ENCODE assay signal across 25 cellular contexts in genomic region chr2:86347401-86347800, GRCh38. TPM values are rescaled to one million over a fixed set of nuclear protein-coding genes. Genes with fewer than 3 reads are reported as not detected.
DNase-seq lines count a peak whose midpoint lies in the region; TF ChIP-seq lines count a peak whose summit lies in the region.
"Had no signal": no experiment of that assay in that cellular context is flagged by ENCODE, and none has a peak within 500 bp of the region (broad histone marks: within the 10 kb centered on the region; RNA-seq: fewer than 3 reads in every experiment).

No MANE protein-coding gene starts in this region.

- H3K4ac ChIP-seq in neuronal stem cell (ENCODE audit: low read length) = no peak overlapping the region

- H3K36me3 ChIP-seq in HEK293 (ENCODE audit: control insufficient read depth in 2 of 2, insufficient read depth in 1 of 2, low read length in 2 of 2) (no peaks in the 10 kb centered on the region), WERI-Rb-1 (no peaks in the 10 kb centered on the region), neuronal stem cell (replicated peaks in 1 of 2; ENCODE audit: control insufficient read depth in 2 of 2, insufficient read depth in 2 of 2, low read length in 2 of 2) (no peaks in the 10 kb centered on the region), Karpas-422 (ENCODE audit: insufficient read depth, low read length) (no peaks in the 10 kb centered on the region)
- H3K36me3 ChIP-seq: BE2C, BLaER1 had no signal

- peak overlapping the region; percentile 43 for H2BK5ac ChIP-seq in neuronal stem cell (ENCODE audit: low read length)

- H3K4me1 ChIP-seq in HEK293 (ENCODE audit: control insufficient read depth, insufficient read depth, low read length) (no peaks in the 10 kb centered on the region; the same call in 1 of the 2 replicates), neuronal stem cell (ENCODE audit: control insufficient read depth in 2 of 2, insufficient read depth in 1 of 2, low read depth in 1 of 2, low read length in 2 of 2) (no peaks in the 10 kb centered on the region), Karpas-422 (ENCODE audit: low read length) (no peaks in the 10 kb centered on the region)
- H3K4me1 ChIP-seq: BE2C, BLaER1 had no signal

- H3K9me2 ChIP-seq in Karpas-422 (replicated peaks; ENCODE audit: insufficient read depth, low read length) = no peaks in the 10 kb centered on the region

- H3K9me3 ChIP-seq in HEK293 (ENCODE audit: control insufficient read depth, insufficient read depth, low read depth, low read length) (no peaks in the 10 kb centered on the region), WERI-Rb-1 (ENCODE audit: severe bottlenecking) (no peaks in the 10 kb centered on the region), neuronal stem cell (replicated peaks in 1 of 2; ENCODE audit: control insufficient read depth in 2 of 2, insufficient read depth in 1 of 2, low read depth in 1 of 2, low read length in 2 of 2) (no peaks in the 10 kb centered on the region), Karpas-422 (ENCODE audit: low read length) (no peaks in the 10 kb centered on the region)
- H3K9me3 ChIP-seq: BE2C had no signal

- no peak overlapping the region for H3K27ac ChIP-seq in HEK293 (ENCODE audit: extremely low read depth, low read depth, low read length)
- H3K27ac ChIP-seq in WERI-Rb-1 = no peak overlapping the region
- H3K27ac ChIP-seq in neuronal stem cell (replicated peaks; ENCODE audit: low read length) = no peak overlapping the region
- no peak overlapping the region for H3K27ac ChIP-seq in Karpas-422 (ENCODE audit: low read length)
- H3K27ac ChIP-seq: BLaER1 had no signal

- H3K27me3 ChIP-seq in WERI-Rb-1 (ENCODE audit: insufficient read depth, low read depth, severe bottlenecking) (no peaks in the 10 kb centered on the region), neuronal stem cell (ENCODE audit: control insufficient read depth in 3 of 3, insufficient read depth in 3 of 3, low read depth in 1 of 3, low read length in 3 of 3) (peaks cover 0 to 17% (median 2%) of the 10 kb centered on the region in 3 experiments), Karpas-422 (ENCODE audit: low read length) (no peaks in the 10 kb centered on the region)
- H3K27me3 ChIP-seq: BE2C, BLaER1 had no signal

- H3K4me3 ChIP-seq in HEK293 (ENCODE audit: low read depth, low read length) = no peak overlapping the region
- H3K4me3 ChIP-seq in WERI-Rb-1 (ENCODE audit: low read depth, low read length) = no peak overlapping the region
- H3K4me3 ChIP-seq in neuronal stem cell (ENCODE audit: low read length in 2 of 2) = no peak overlapping the region
- no peak overlapping the region for H3K4me3 ChIP-seq in Karpas-422 (ENCODE audit: low read length)
- H3K4me3 ChIP-seq: BLaER1, GM12878 had no signal

- no peak overlapping the region for H3K4me3 Mint-ChIP-seq in activated CD4-positive, alpha-beta memory T cell treated with anti-CD3 and anti-CD28 coated beads, Interleukin-2, amount 10 ng/mL, durations not matched to agents 7 days and 5 days
- H3K4me3 Mint-ChIP-seq: CD14-positive monocyte; CD4-positive, alpha-beta memory T cell; CD4-positive, CD25-positive, alpha-beta regulatory T cell; CD8-positive, alpha-beta memory T cell had no signal

- H3K9ac ChIP-seq in neuronal stem cell (ENCODE audit: low read depth, low read length, poor library complexity) (no peak overlapping the region), Karpas-422 (ENCODE audit: low read length) (no peak overlapping the region)
- H3K9ac ChIP-seq: BLaER1 had no signal

- no peak overlapping the region for H3K14ac ChIP-seq in neuronal stem cell (ENCODE audit: low read length)

- H4K8ac ChIP-seq in neuronal stem cell (ENCODE audit: low read depth, low read length) = no peak overlapping the region

- H3K27ac Mint-ChIP-seq in activated CD4-positive, alpha-beta memory T cell treated with anti-CD3 and anti-CD28 coated beads, Interleukin-2, amount 10 ng/mL, durations not matched to agents 7 days and 5 days = no peak overlapping the region
- H3K27ac Mint-ChIP-seq: CD14-positive monocyte; CD4-positive, alpha-beta memory T cell; CD4-positive, CD25-positive, alpha-beta regulatory T cell; CD8-positive, alpha-beta memory T cell had no signal

- DNase-seq in WERI-Rb-1 (peak; percentile 38), islet precursor cell (peak; percentile 27), neuronal stem cell (ENCODE audit: low spot score) (no peak), Karpas-422 (no peak), globus pallidus (ENCODE audit: low spot score) (no peak)
- DNase-seq in activated CD4-positive, alpha-beta memory T cell treated with anti-CD3 and anti-CD28 coated beads, Interleukin-2, amount 10 ng/mL, durations not matched to agents 7 days and 5 days = no peak
- DNase-seq: 8988T; ACHN; BE2C; C1 segment of cervical spinal cord; CD4-positive, alpha-beta memory T cell; CD4-positive, CD25-positive, alpha-beta regulatory T cell; CD8-positive, alpha-beta memory T cell; COR-L47; DMS 273 treated with DMSO at 0.1 percent for 48 hours; DMS153; DMS53; DMS79; DND-41; EL; GDM1 had no signal

- H3K4me2 ChIP-seq in neuronal stem cell (ENCODE audit: insufficient read depth, low read length, poor library complexity, severe bottlenecking) = no peak overlapping the region
- H3K4me2 ChIP-seq in Karpas-422 (ENCODE audit: low read depth, low read length, poor library complexity, severe bottlenecking) = no peak overlapping the region
- H3K4me2 ChIP-seq: BLaER1 had no signal

- H3K36me3 Mint-ChIP-seq in activated CD4-positive, alpha-beta memory T cell treated with anti-CD3 and anti-CD28 coated beads, Interleukin-2, amount 10 ng/mL, durations not matched to agents 7 days and 5 days (ENCODE audit: low read depth) = no peaks in the 10 kb centered on the region
- H3K36me3 Mint-ChIP-seq: CD14-positive monocyte; CD4-positive, CD25-positive, alpha-beta regulatory T cell; CD8-positive, alpha-beta memory T cell had no signal

- no peaks in the 10 kb centered on the region for H3K9me3 Mint-ChIP-seq in activated CD4-positive, alpha-beta memory T cell treated with anti-CD3 and anti-CD28 coated beads, Interleukin-2, amount 10 ng/mL, durations not matched to agents 7 days and 5 days

- no peak overlapping the region for H2BK15ac ChIP-seq in neuronal stem cell (ENCODE audit: low read length)

- no peak overlapping the region for H2AK5ac ChIP-seq in neuronal stem cell (ENCODE audit: low read depth, low read length)

- TF ChIP-seq CTCF in HEK293 (tag by site-specific recombination; IDR thresholded peaks at IDR 0.05) = no peak
- TF ChIP-seq CTCF in WERI-Rb-1 (IDR thresholded peaks at IDR 0.05; ENCODE audit: low read depth, low read length) = no peak

- H2BK12ac ChIP-seq in neuronal stem cell (ENCODE audit: low read length) = no peak overlapping the region

- H4K20me1 ChIP-seq in Karpas-422 (ENCODE audit: insufficient read depth, low read depth, low read length) = no peaks in the 10 kb centered on the region
- H4K20me1 ChIP-seq: BLaER1 had no signal

- WGBS in neuronal stem cell (ENCODE audit: extremely low coverage in 2 of 2, insufficient read length in 2 of 2, insufficient replicate concordance in 1 of 2), 2 donors = no CpG with 5 or more reads among the region's 7 CpGs

- H4K91ac ChIP-seq in neuronal stem cell (ENCODE audit: low read depth, low read length, poor library complexity) = no peak overlapping the region

- POLR2A ChIA-PET in HEK293 (lab: Yijun Ruan, JAX) = interaction anchor here (1.2 kb wide), 1 partner anchor 9 kb away, joined by 3 read pairs; no protein-coding TSS in a partner anchor
- POLR2A ChIA-PET in activated CD4-positive, alpha-beta memory T cell treated with anti-CD3 and anti-CD28 coated beads, Interleukin-2, amount 10 ng/mL, durations not matched to agents 7 days and 5 days (lab: Charles Lee) = no interaction called here

- no peaks in the 10 kb centered on the region for H3K4me1 Mint-ChIP-seq in activated CD4-positive, alpha-beta memory T cell treated with anti-CD3 and anti-CD28 coated beads, Interleukin-2, amount 10 ng/mL, durations not matched to agents 7 days and 5 days
- H3K4me1 Mint-ChIP-seq: CD14-positive monocyte; CD4-positive, alpha-beta memory T cell; CD4-positive, CD25-positive, alpha-beta regulatory T cell; CD8-positive, alpha-beta memory T cell had no signal

- H3K23ac ChIP-seq in neuronal stem cell (ENCODE audit: low read depth, low read length, poor library complexity) = no peak overlapping the region

- no peak overlapping the region for H2AFZ ChIP-seq in neuronal stem cell (ENCODE audit: low read length)
- no peak overlapping the region for H2AFZ ChIP-seq in Karpas-422 (ENCODE audit: low read length)

- CTCF ChIA-PET in HEK293 (lab: Yijun Ruan, JAX) = no interaction called here
- CTCF ChIA-PET in activated CD4-positive, alpha-beta memory T cell treated with anti-CD3 and anti-CD28 coated beads, Interleukin-2, amount 10 ng/mL, durations not matched to agents 7 days and 5 days (lab: Charles Lee) = no interaction called here

- peak overlapping the region; percentile 59 for H3K18ac ChIP-seq in neuronal stem cell (ENCODE audit: low read length)

- peaks cover 41% of the 10 kb centered on the region for H3K27me3 Mint-ChIP-seq in activated CD4-positive, alpha-beta memory T cell treated with anti-CD3 and anti-CD28 coated beads, Interleukin-2, amount 10 ng/mL, durations not matched to agents 7 days and 5 days

- no peak overlapping the region for H2BK120ac ChIP-seq in neuronal stem cell (ENCODE audit: low read depth, low read length)

- H3K79me2 ChIP-seq in Karpas-422 (ENCODE audit: low read length) = no peaks in the 10 kb centered on the region

- no peaks in the 10 kb centered on the region for H3K79me1 ChIP-seq in neuronal stem cell (ENCODE audit: low read depth, low read length)

TF ChIP-seq in HEK293, 187 proteins besides CTCF, POLR2A, EP300 and RAD21:
- TF ChIP-seq ZNF292 (tag by site-specific recombination; IDR thresholded peaks at IDR 0.05; ENCODE audit: borderline replicate concordance, low read depth) = no peak
- TF ChIP-seq ZNF548 (tag by site-specific recombination; IDR thresholded peaks at IDR 0.05) = peak; percentile 46; the same call in 1 of the 2 replicates

RNA-seq across cellular contexts. Expression of gene REEP1, which starts 10.0 kb away (rescaled TPM):
- polyA plus RNA-seq in neuronal stem cell (2013, experiment 1 of 2) = 1.6 TPM
- 1.5 TPM for polyA plus RNA-seq in neuronal stem cell (2013, experiment 2 of 2)
- total RNA-seq in Karpas-422 (2014; rRNA removed; shearing (Covaris generic); ENCODE audit: low replicate concordance) = 0.22 TPM in 1 of 2 replicates, not detected in the other
- total RNA-seq in activated CD4-positive, alpha-beta memory T cell treated with anti-CD3 and anti-CD28 coated beads, Interleukin-2, amount 10 ng/mL, durations not matched to agents 7 days and 5 days = not detected
- total RNA-seq: CD4-positive, CD25-positive, alpha-beta regulatory T cell had no signal
- polyA plus RNA-seq: CD14-positive monocyte; CD4-positive, alpha-beta memory T cell; CD4-positive, CD25-positive, alpha-beta regulatory T cell; CD8-positive, alpha-beta memory T cell had no signal

Comparison
In these comparisons a context has a peak if more than half of its experiments do, and no peak if none do; other contexts are left out.
1. DNase-seq: peak in WERI-Rb-1 (single experiment) and islet precursor cell (single experiment); none in neuronal stem cell (single experiment), Karpas-422 (single experiment), globus pallidus (single experiment) and activated CD4-positive, alpha-beta memory T cell treated with anti-CD3 and anti-CD28 coated beads, Interleukin-2, amount 10 ng/mL, durations not matched to agents 7 days and 5 days (single experiment).